ENCODE assay signal across 1 cellular context in genomic region chr16:56349711-56350161, GRCh38.
TF ChIP-seq lines count a peak whose summit lies in the region.

No MANE protein-coding gene starts in this region.

TF ChIP-seq in liver, 16 proteins besides CTCF, POLR2A, EP300 and RAD21 (continued from another document):
- TF ChIP-seq REST (IDR thresholded peaks at IDR 0.05) (no peak), FOXA1 (IDR thresholded peaks at IDR 0.05) (no peak), HNF4G (IDR thresholded peaks at IDR 0.05) (no peak), RXRA (IDR thresholded peaks at IDR 0.05) (peak; percentile 83 to 89), MAX (IDR thresholded peaks at IDR 0.05) (no peak), TAF1 (conservative IDR thresholded peaks at IDR 0.05) (no peak), SP1 (IDR thresholded peaks at IDR 0.05) (peak; percentile 17)
